8 cellular contexts compared by ENCODE assay signal in the genomic region with DNA sequence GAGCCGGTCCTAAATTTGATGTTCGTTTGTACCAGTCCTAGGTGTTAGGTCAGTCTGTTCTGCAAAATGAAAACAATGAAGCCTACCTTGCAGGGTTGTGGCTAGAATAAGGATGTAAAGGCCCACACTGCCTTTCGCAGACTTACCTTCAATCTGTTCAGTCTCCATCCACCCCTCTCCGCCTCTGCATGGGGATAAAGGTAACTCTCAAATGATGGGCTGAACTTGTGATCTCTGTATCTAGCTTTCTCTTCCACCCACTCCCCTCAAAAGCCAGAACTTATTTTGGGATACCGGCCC. TPM values are rescaled to one million over a fixed set of nuclear protein-coding genes. Genes with fewer than 3 reads are reported as not detected.
DNase-seq lines count a peak whose midpoint lies in the region; ATAC-seq, FAIRE-seq and TF ChIP-seq lines count a peak whose summit lies in the region.
"Not testable (repeated sequence)": the region's sequence is repeated elsewhere in the genome, so short reads cannot be mapped to it uniquely, and the experiment has no call there.

No MANE protein-coding gene starts in this region.

- not testable (repeated sequence) for H3K27me3 ChIP-seq in DND-41 (ENCODE audit: insufficient read depth, low read length, poor library complexity); endothelial cell of umbilical vein (ENCODE audit: control insufficient read depth in 2 of 2, insufficient read depth in 2 of 2, low read length in 2 of 2); pancreas

- DNase-seq in DND-41; WTC11 (ENCODE audit: low spot score); endothelial cell of umbilical vein (ENCODE audit: low read depth, low spot score); pancreas: not testable (repeated sequence)

- no CpG with 5 or more reads among the region's 5 CpGs for WGBS in pancreas, 2 donors

- H3K4me3 Mint-ChIP-seq in WTC11: not testable (repeated sequence)

- POLR2A ChIA-PET in WTC11 (lab: Charles Lee); endothelial cell of umbilical vein (lab: Charles Lee): not testable (repeated sequence)

- not testable (repeated sequence) for H3K9me3 ChIP-seq in DND-41 (ENCODE audit: insufficient read depth, low read length, severe bottlenecking); endothelial cell of umbilical vein (replicated peaks; ENCODE audit: control insufficient read depth, insufficient read depth, low read length); pancreas

- FAIRE-seq in endothelial cell of umbilical vein (lab: Jason Lieb, UNC); pancreas (lab: Jason Lieb, UNC): not testable (repeated sequence)

- H3K4me1 Mint-ChIP-seq in WTC11: not testable (repeated sequence)

- intact Hi-C loops in endothelial cell of umbilical vein (cut with micrococcal nuclease); pancreas (cut with DNase I): not testable (repeated sequence)

- not testable (repeated sequence) for H3K9ac ChIP-seq in DND-41 (ENCODE audit: low read depth, low read length); endothelial cell of umbilical vein (replicated peaks; ENCODE audit: extremely low read depth, insufficient read depth, low read length)

- peak; percentile 38 for ATAC-seq in DND-41 (ENCODE audit: insufficient read depth, low read depth)
- peak; percentile 27 for ATAC-seq in GM19035 (IDR thresholded peaks at IDR 0.05; ENCODE audit: unreplicated experiment)
- peak; percentile 8 for ATAC-seq in GM21576 (IDR thresholded peaks at IDR 0.05; ENCODE audit: unreplicated experiment)
- peak; percentile 20 for ATAC-seq in HG02884 (IDR thresholded peaks at IDR 0.05; ENCODE audit: unreplicated experiment)
- ATAC-seq in HG03432 (IDR thresholded peaks at IDR 0.05; ENCODE audit: unreplicated experiment): peak; percentile 29
- peak; percentile 43 for ATAC-seq in WTC11
- ATAC-seq in pancreas: peak in 3 of 4 donors; percentile 43 to 71 (median 65)

- H3K9me1 ChIP-seq in endothelial cell of umbilical vein (replicated peaks; ENCODE audit: control insufficient read depth, extremely low read depth, insufficient read depth, low read length): not testable (repeated sequence)

- TF ChIP-seq CTCF in DND-41 (IDR thresholded peaks at IDR 0.05; ENCODE audit: borderline replicate concordance, extremely low read depth, low read length, poor library complexity, severe bottlenecking); WTC11 (IDR thresholded peaks at IDR 0.05); endothelial cell of umbilical vein (IDR thresholded peaks at IDR 0.05; ENCODE audit: extremely low read depth in 1 of 2, insufficient read depth in 1 of 2, low read depth in 1 of 2, low read length in 2 of 2); pancreas (IDR thresholded peaks at IDR 0.05): not testable (repeated sequence)

- not testable (repeated sequence) for H3K4me1 ChIP-seq in DND-41 (ENCODE audit: insufficient read depth, low read length); endothelial cell of umbilical vein (ENCODE audit: control insufficient read depth, extremely low read depth, insufficient read depth, low read length); pancreas

- H3K27ac Mint-ChIP-seq in WTC11: not testable (repeated sequence)

- H2AFZ ChIP-seq in DND-41 (ENCODE audit: low read depth, low read length); endothelial cell of umbilical vein (ENCODE audit: low read depth, low read length): not testable (repeated sequence)

- not testable (repeated sequence) for H3K79me2 ChIP-seq in DND-41 (ENCODE audit: insufficient read depth, low read length); endothelial cell of umbilical vein (ENCODE audit: control insufficient read depth, insufficient read depth, low read length)

- H3K36me3 ChIP-seq in DND-41 (ENCODE audit: insufficient read depth, low read length); endothelial cell of umbilical vein (ENCODE audit: control insufficient read depth in 2 of 2, extremely low read depth in 1 of 2, insufficient read depth in 2 of 2, low read length in 2 of 2); pancreas: not testable (repeated sequence)

- H4K20me1 ChIP-seq in DND-41 (ENCODE audit: insufficient read depth, low read length); endothelial cell of umbilical vein (replicated peaks; ENCODE audit: control insufficient read depth, extremely low read depth, insufficient read depth, low read length): not testable (repeated sequence)

- dilution Hi-C loops in endothelial cell of umbilical vein (cut with MboI; ENCODE audit: extremely low pct_ligation_motif_present, low sequenced_read_pairs): not testable (repeated sequence)

- H3K27me3 Mint-ChIP-seq in WTC11 (ENCODE audit: low read depth): not testable (repeated sequence)

- CTCF ChIA-PET in WTC11 (lab: Charles Lee); endothelial cell of umbilical vein (lab: Charles Lee): not testable (repeated sequence)

- H3K27ac ChIP-seq in DND-41 (ENCODE audit: low read length); endothelial cell of umbilical vein (ENCODE audit: insufficient read depth, low read depth, low read length); pancreas: not testable (repeated sequence)

- TF ChIP-seq POLR2A in endothelial cell of umbilical vein (IDR thresholded peaks at IDR 0.05; ENCODE audit: low read depth, low read length): not testable (repeated sequence)

- H3K4me2 ChIP-seq in DND-41 (ENCODE audit: insufficient read depth, low read length); endothelial cell of umbilical vein (ENCODE audit: insufficient read depth, low read length): not testable (repeated sequence)

- H3K9me3 Mint-ChIP-seq in WTC11: not testable (repeated sequence)

- H3K36me3 Mint-ChIP-seq in WTC11: not testable (repeated sequence)

- H3K4me3 ChIP-seq in DND-41 (ENCODE audit: low read depth in 1 of 2, low read length in 2 of 2); endothelial cell of umbilical vein (replicated peaks in 1 of 3; ENCODE audit: insufficient read depth in 1 of 3, low read depth in 1 of 3, low read length in 3 of 3); pancreas: not testable (repeated sequence)

- BruUV-seq in endothelial cell of umbilical vein (replicated peaks; lab: Mats Ljungman, UMichigan): TSS peak; percentile 64

RNA-seq across cellular contexts. Expression of gene SERF1A, which starts 0.8 kb away (rescaled TPM):
- 10.6 to 16.5 TPM (median 13.9 TPM) in 3 replicates for total RNA-seq in WTC11 (2021)
- total RNA-seq in endothelial cell of umbilical vein: 5.1 and 6.7 TPM in 2 replicates
- 1.7 and 1.9 TPM in 2 replicates for polyA plus RNA-seq in endothelial cell of umbilical vein
- polyA plus RNA-seq in endothelial cell of umbilical vein (2011; cell fraction: cytosol; rRNA removed): 1.4 and 2.3 TPM in 2 replicates
- polyA plus RNA-seq in endothelial cell of umbilical vein (2011; cell fraction: nucleus; rRNA removed): 1.5 and 3.2 TPM in 2 replicates
- polyA plus RNA-seq in endothelial cell of umbilical vein (2012): 1.9 and 2.1 TPM in 2 replicates
- polyA minus RNA-seq in endothelial cell of umbilical vein: 1.2 and 1.4 TPM in 2 replicates
- polyA minus RNA-seq in endothelial cell of umbilical vein (2011; cell fraction: cytosol; rRNA and poly(A)+ RNA removed): 4.6 TPM
- 4.4 and 5.5 TPM in 2 replicates for polyA minus RNA-seq in endothelial cell of umbilical vein (2011; cell fraction: nucleus; rRNA and poly(A)+ RNA removed)
- total RNA-seq in pancreas: 10 to 100 TPM in 1 of 6 donors, 1 to 10 TPM in 4, under 1 TPM in 1; 0.66 to 12.3 (median 1.9) TPM
- polyA plus RNA-seq in pancreas: 1 to 10 TPM; 3.2 to 3.3 TPM

RNA-seq across cellular contexts. Expression of gene SMN1, which starts 23.7 kb away (rescaled TPM):
- total RNA-seq in WTC11 (2021) (53.3 to 72.7 TPM (median 62.1 TPM) in 3 replicates), endothelial cell of umbilical vein (43.5 and 45.8 TPM in 2 replicates), pancreas (10 to 100 TPM in 4 of 6 donors, 1 to 10 TPM in 2; 9.3 to 14.6 (median 11.9) TPM)
- polyA plus RNA-seq in endothelial cell of umbilical vein (18.3 and 19.8 TPM in 2 replicates), pancreas (10 to 100 TPM; 16.4 to 20.8 TPM)
- 21.3 and 25.1 TPM in 2 replicates for polyA plus RNA-seq in endothelial cell of umbilical vein (2011; cell fraction: cytosol; rRNA removed)
- polyA plus RNA-seq in endothelial cell of umbilical vein (2011; cell fraction: nucleus; rRNA removed): 29.9 and 32.9 TPM in 2 replicates
- polyA plus RNA-seq in endothelial cell of umbilical vein (2012): 30.6 and 38.3 TPM in 2 replicates
- 21.5 and 22.6 TPM in 2 replicates for polyA minus RNA-seq in endothelial cell of umbilical vein
- 14.7 TPM for polyA minus RNA-seq in endothelial cell of umbilical vein (2011; cell fraction: cytosol; rRNA and poly(A)+ RNA removed)
- polyA minus RNA-seq in endothelial cell of umbilical vein (2011; cell fraction: nucleus; rRNA and poly(A)+ RNA removed): 28.5 and 36.9 TPM in 2 replicates

Comparison
In these comparisons a context has a peak if more than half of its experiments do, and no peak if none do; other contexts are left out.
1. ATAC-seq: peak in every context shown above with its lines; median percentile 65 in pancreas; 43 in WTC11; 38 in DND-41; 29 in HG03432; 27 in GM19035; 20 in HG02884; 8 in GM21576.